Comparison of ENCODE assay signal across 35 cellular contexts in genomic region chr2:24280645-24281044, GRCh38.
"Had no signal": no experiment of that assay in that cellular context is flagged by ENCODE, and none has a peak within 500 bp of the region (broad histone marks: within the 10 kb centered on the region; RNA-seq: fewer than 3 reads in every experiment).

No MANE protein-coding gene starts in this region.

- H3K27me3 ChIP-seq: MG63 had no signal

- H3K4me3 ChIP-seq: MG63 had no signal

- H3K9me3 ChIP-seq: MG63 had no signal

- DNase-seq: Kasumi-1, MG63, MM.1S, MV-4-11, NCI-H1048, NCI-H1092, NCI-H1092 treated with DMSO at 0.1 percent for 48 hours, NCI-H1105, NCI-H1105 treated with DMSO at 0.1 percent for 48 hours, NCI-H1417, NCI-H1417 treated with DMSO at 0.1 percent for 48 hours, NCI-H1436, NCI-H1436 treated with DMSO at 0.1 percent for 48 hours, NCI-H146, NCI-H1694, NCI-H1694 treated with DMSO at 0.1 percent for 48 hours, NCI-H187, NCI-H187 treated with DMSO at 0.1 percent for 48 hours, NCI-H1930, NCI-H2029, NCI-H2029 treated with DMSO at 0.1 percent for 48 hours, NCI-H2081, NCI-H2081 treated with DMSO at 0.1 percent for 48 hours, NCI-H2107, NCI-H2171, NCI-H2171 treated with DMSO at 0.1 percent for 48 hours, NCI-H2227 treated with DMSO at 0.1 percent for 48 hours, NCI-H226, NCI-H345, NCI-H446, NCI-H446 treated with DMSO at 0.1 percent for 48 hours, NCI-H510A, NCI-H510A treated with DMSO at 0.1 percent for 48 hours, NCI-H524, NCI-H524 treated with DMSO at 0.1 percent for 48 hours had no signal
